Comparison of ENCODE assay signal across 7 cellular contexts in the genomic region with DNA sequence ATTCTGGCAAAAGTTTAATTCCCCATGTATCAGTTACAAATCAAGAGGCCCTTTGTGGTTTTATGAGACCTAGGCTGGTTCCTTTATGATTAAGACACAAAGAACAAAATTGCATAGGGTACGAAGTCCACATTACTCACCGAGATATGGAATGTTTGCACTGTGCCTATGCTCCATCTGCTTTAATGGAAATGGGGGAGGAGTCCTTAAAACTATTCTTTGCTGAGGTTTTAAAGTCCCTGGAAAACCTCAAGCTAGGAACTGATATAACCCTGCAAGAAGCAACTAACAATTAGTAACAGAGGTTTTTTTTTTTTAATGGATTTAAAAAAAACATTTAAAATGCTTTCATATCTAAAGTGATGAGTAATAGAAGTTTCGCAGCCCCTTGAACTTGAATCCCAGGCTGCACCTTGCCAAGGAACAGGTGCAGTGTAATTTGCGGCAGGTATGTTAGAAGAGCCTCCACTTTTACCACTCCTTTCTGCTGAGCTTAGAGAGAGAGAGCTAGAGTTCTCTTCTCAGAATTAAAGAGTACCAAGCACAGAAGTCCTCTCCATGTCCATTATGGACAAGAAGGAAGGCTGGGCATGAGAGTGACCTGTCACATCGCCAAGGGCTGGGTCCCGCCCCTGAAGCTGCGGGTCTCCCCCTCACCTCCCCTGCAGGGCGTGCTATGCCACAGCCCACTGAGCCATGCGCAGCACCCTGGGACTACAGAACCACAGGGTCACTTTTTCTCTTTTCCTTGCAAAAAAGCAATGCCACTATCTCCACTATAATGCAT. TPM values are rescaled to one million over a fixed set of nuclear protein-coding genes. Genes with fewer than 3 reads are reported as not detected.
DNase-seq lines count a peak whose midpoint lies in the region; ATAC-seq and TF ChIP-seq lines count a peak whose summit lies in the region.

No MANE protein-coding gene starts in this region.

- DNase-seq in H9 (no peak), Panc1 (ENCODE audit: low read depth, low spot score) (peak; percentile 78), endodermal cell (no peak), skeletal muscle cell (ENCODE audit: low read depth) (peak; percentile 47), amygdala (lab: John Stamatoyannopoulos, UW) (no peak), Karpas-422 (no peak)

- no peaks in the 10 kb centered on the region for H3K9me2 ChIP-seq in Karpas-422 (replicated peaks; ENCODE audit: insufficient read depth, low read length)

- no peaks in the 10 kb centered on the region for H3K9me3 ChIP-seq in H9 (ENCODE audit: control insufficient read depth, low read depth, low read length)
- no peaks in the 10 kb centered on the region for H3K9me3 ChIP-seq in Panc1 (ENCODE audit: control insufficient read depth, insufficient read depth, low read depth, low read length)
- no peaks in the 10 kb centered on the region for H3K9me3 ChIP-seq in endodermal cell (ENCODE audit: control insufficient read depth, low read length)
- H3K9me3 ChIP-seq in Karpas-422 (ENCODE audit: low read length) = no peaks in the 10 kb centered on the region

- H2BK12ac ChIP-seq in H9 (ENCODE audit: insufficient read length, low read depth, low read length) = no peak overlapping the region

- H3K36me3 ChIP-seq in Panc1 (ENCODE audit: control insufficient read depth, insufficient read depth, low read length) = peaks cover 11% of the 10 kb centered on the region; the same call in 1 of the 2 replicates
- H3K36me3 ChIP-seq in endodermal cell (ENCODE audit: control insufficient read depth, insufficient read depth, low read length) = peaks cover 21% of the 10 kb centered on the region
- no peaks in the 10 kb centered on the region for H3K36me3 ChIP-seq in Karpas-422 (ENCODE audit: insufficient read depth, low read length)

- ATAC-seq in Panc1 = peak; percentile 57
- no peak for ATAC-seq in GM21528 (IDR thresholded peaks at IDR 0.05; ENCODE audit: low FRiP score, unreplicated experiment)

- no peak overlapping the region for H2BK120ac ChIP-seq in H9 (ENCODE audit: low read depth, low read length, poor library complexity, severe bottlenecking)

- H3K4ac ChIP-seq in H9 (ENCODE audit: low read depth, low read length) = no peak overlapping the region

- peaks cover 3% of the 10 kb centered on the region for H3K23me2 ChIP-seq in H9 (ENCODE audit: insufficient read length, low read depth, low read length, poor library complexity, severe bottlenecking)

- TF ChIP-seq CTCF in H9 (conservative IDR thresholded peaks at IDR 0.05) = no peak
- no peak for TF ChIP-seq CTCF in Panc1 (IDR thresholded peaks at IDR 0.05)
- no peak for TF ChIP-seq CTCF in endodermal cell (conservative IDR thresholded peaks at IDR 0.05)

- in situ Hi-C loops in Panc1 (cut with HindIII; ENCODE audit: low pct_unique_long_range_greater_than_20kb, low sequenced_read_pairs) = no loop called here

- H2AK5ac ChIP-seq in H9 (ENCODE audit: insufficient read length, low read length) = no peak overlapping the region

- H4K5ac ChIP-seq in H9 (ENCODE audit: insufficient read length, low read depth, low read length) = no peak overlapping the region

- H3K14ac ChIP-seq in H9 (ENCODE audit: insufficient read depth, low read length) = no peak overlapping the region

- no peak overlapping the region for H3K56ac ChIP-seq in H9 (ENCODE audit: insufficient read length, low read depth, low read length)

- no peak overlapping the region for H3T11ph ChIP-seq in H9 (ENCODE audit: low read length)

- no peaks in the 10 kb centered on the region for H3K9me3 Mint-ChIP-seq in H9
- H3K9me3 Mint-ChIP-seq in endodermal cell = no peaks in the 10 kb centered on the region

- no peak overlapping the region for H3K27ac ChIP-seq in H9 (ENCODE audit: insufficient read length, low read depth, low read length)
- H3K27ac ChIP-seq in Panc1 (ENCODE audit: low read length) = peak overlapping the region; percentile 87
- H3K27ac ChIP-seq in endodermal cell (ENCODE audit: low read depth, low read length) = no peak overlapping the region
- no peak overlapping the region for H3K27ac ChIP-seq in Karpas-422 (ENCODE audit: low read length)

- peaks cover 6% of the 10 kb centered on the region; the same call in 1 of the 2 replicates for H3K4me1 ChIP-seq in H9 (ENCODE audit: insufficient read depth, low read length)
- peaks cover 50% of the 10 kb centered on the region for H3K4me1 ChIP-seq in Panc1 (ENCODE audit: control insufficient read depth, insufficient read depth, low read length)
- peaks cover 11% of the 10 kb centered on the region for H3K4me1 ChIP-seq in endodermal cell (ENCODE audit: control insufficient read depth, insufficient read depth, low read length)
- H3K4me1 ChIP-seq in Karpas-422 (ENCODE audit: low read length) = peaks cover 6% of the 10 kb centered on the region; the same call in 1 of the 2 replicates

- H3K4me3 Mint-ChIP-seq in H9 (peak overlapping the region in 1 of 2 experiments; percentile 33; a peak in 3 of 5 replicates), endodermal cell (peak overlapping the region; percentile 70)

- no peak overlapping the region for H4K91ac ChIP-seq in H9 (ENCODE audit: insufficient read length, low read depth, low read length)

- no peak overlapping the region for H2BK15ac ChIP-seq in H9 (ENCODE audit: low read depth, low read length)

- H3K4me2 ChIP-seq in H9 (ENCODE audit: insufficient read depth, insufficient read length, low read length) (peak overlapping the region; percentile 20), Karpas-422 (ENCODE audit: low read depth, low read length, poor library complexity, severe bottlenecking) (no peak overlapping the region)

- POLR2A ChIA-PET in Panc1 (lab: Charles Lee) = interaction anchor here (0.6 to 1.7 kb wide), 2 partner anchors 48 to 96 kb away, joined by 6 to 9 read pairs; no protein-coding TSS in a partner anchor

- no peaks in the 10 kb centered on the region for H3K79me2 ChIP-seq in H9 (ENCODE audit: insufficient read depth, low read length)
- no peaks in the 10 kb centered on the region for H3K79me2 ChIP-seq in Karpas-422 (ENCODE audit: low read length)

- peaks cover 5 to 32% (median 30%) of the 10 kb centered on the region in 3 experiments; a peak in 6 of 7 replicates for H3K36me3 Mint-ChIP-seq in H9 (ENCODE audit: insufficient read depth in 1 of 3, low read depth in 3 of 3)
- peaks cover 34% of the 10 kb centered on the region for H3K36me3 Mint-ChIP-seq in endodermal cell (ENCODE audit: low read depth)

- TSS peak; percentile 71 for BruUV-seq in Panc1 (replicated peaks; lab: Mats Ljungman, UMichigan)

- H4K8ac ChIP-seq in H9 (replicated peaks; ENCODE audit: insufficient read length, low read depth, low read length) = no peak overlapping the region

- H3K27me3 ChIP-seq in H9 (ENCODE audit: insufficient read depth, low read length) (no peaks in the 10 kb centered on the region), Panc1 (ENCODE audit: control insufficient read depth, insufficient read depth, low read length) (no peaks in the 10 kb centered on the region), endodermal cell (ENCODE audit: control insufficient read depth, insufficient read depth, low read length, poor library complexity, severe bottlenecking) (no peaks in the 10 kb centered on the region), Karpas-422 (ENCODE audit: low read length) (no peaks in the 10 kb centered on the region)

- H2AFZ ChIP-seq in H9 (ENCODE audit: low read length) = no peak overlapping the region
- no peak overlapping the region for H2AFZ ChIP-seq in Karpas-422 (ENCODE audit: low read length)

- no peak overlapping the region for H3K23ac ChIP-seq in H9 (ENCODE audit: insufficient read length, low read depth, low read length)

- no CpG with 5 or more reads among the region's 9 CpGs for WGBS in H9 (ENCODE audit: extremely low coverage, insufficient read length, low lambda C conversion rate)
- WGBS in endodermal cell (ENCODE audit: insufficient coverage in 1 of 2, insufficient read length in 1 of 2), 2 experiments = 75 to 79% methylated on average over 5 to 9 of the region's 9 CpGs

- CTCF ChIA-PET in Panc1 (lab: Charles Lee) = interaction anchor here (0.7 to 1.6 kb wide), 2 partner anchors 19 to 48 kb away, joined by 4 to 6 read pairs; no protein-coding TSS in a partner anchor

- H3K4me1 Mint-ChIP-seq in H9 = peaks cover 21% of the 10 kb centered on the region in 2 experiments
- peaks cover 20% of the 10 kb centered on the region for H3K4me1 Mint-ChIP-seq in endodermal cell

- no peak overlapping the region for H2BK20ac ChIP-seq in H9 (ENCODE audit: low read depth, low read length, poor library complexity, severe bottlenecking)

- no peak overlapping the region for H2BK5ac ChIP-seq in H9 (ENCODE audit: insufficient read length, low read length)

- H3K79me1 ChIP-seq in H9 (ENCODE audit: insufficient read depth, low read depth, low read length, poor library complexity, severe bottlenecking) = no peaks in the 10 kb centered on the region

- no peak overlapping the region for H3K18ac ChIP-seq in H9 (ENCODE audit: insufficient read length, low read depth, low read length)

- H3K27me3 Mint-ChIP-seq in H9 (ENCODE audit: low read depth) (0 out of 2 replicates have a peak, but pooled peaks cover 2% of the 10 kb centered on the region), endodermal cell (ENCODE audit: insufficient read depth) (no peaks in the 10 kb centered on the region)

- H3K9ac ChIP-seq in H9 (ENCODE audit: extremely low read depth, insufficient read length, low read length) = no peak overlapping the region
- no peak overlapping the region for H3K9ac ChIP-seq in endodermal cell (ENCODE audit: extremely low read depth, low read length, poor library complexity, severe bottlenecking)
- no peak overlapping the region for H3K9ac ChIP-seq in Karpas-422 (ENCODE audit: low read length)

- intact Hi-C loops in Panc1 (cut with micrococcal nuclease; ENCODE audit: unreplicated experiment) = no loop called here

- H4K20me1 ChIP-seq in H9 (ENCODE audit: control insufficient read depth, insufficient read depth, insufficient read length) (no peaks in the 10 kb centered on the region), Karpas-422 (ENCODE audit: insufficient read depth, low read depth, low read length) (no peaks in the 10 kb centered on the region)

- H3K27ac Mint-ChIP-seq in H9 (0 out of 7 replicates have a peak overlapping the region, but pooled peaks of 1 of the 3 experiments have one; percentile 23), endodermal cell (no peak overlapping the region)

- H3K4me3 ChIP-seq in Panc1 (ENCODE audit: low read depth in 2 of 2, low read length in 2 of 2) (peak overlapping the region; percentile 49 to 75), endodermal cell (ENCODE audit: low read length) (peak overlapping the region; percentile 33), skeletal muscle cell (ENCODE audit: low read depth, low read length) (no peak overlapping the region), Karpas-422 (ENCODE audit: low read length) (no peak overlapping the region)

RNA-seq across cellular contexts. Expression of gene SERPINB1, which starts 2.3 kb away (rescaled TPM):
- total RNA-seq in H9 (2021) (18.4 and 20.5 TPM in 2 replicates), Panc1 (2021; ENCODE audit: unreplicated experiment) (40.8 TPM), endodermal cell (10 to 100 TPM; 30.6 to 38.5 TPM)
- 33.9 TPM for polyA plus RNA-seq in Panc1 (2012; ENCODE audit: insufficient read length)
- 14.1 TPM for polyA plus RNA-seq in endodermal cell (2013, experiment 1 of 2)
- 18.4 TPM for polyA plus RNA-seq in endodermal cell (2013, experiment 2 of 2)
- 0.22 TPM in 1 of 2 replicates, not detected in the other for total RNA-seq in Karpas-422 (2014; rRNA removed; shearing (Covaris generic); ENCODE audit: low replicate concordance)

Comparison
In these comparisons a context has a peak if more than half of its experiments do, and no peak if none do; other contexts are left out.
1. DNase-seq: peak in Panc1 (single experiment) and skeletal muscle cell (single experiment); none in H9 (single experiment), endodermal cell (single experiment), amygdala (0 of 56) and Karpas-422 (single experiment).
2. H3K4me3 ChIP-seq: peak in Panc1 (2 of 2) and endodermal cell (single experiment); none in skeletal muscle cell (single experiment) and Karpas-422 (single experiment).
3. RNA of gene SERPINB1, which starts 2.3 kb away (total RNA-seq): 40.8 TPM in Panc1 (single experiment), 30.6 to 38.5 TPM in endodermal cell and 18.4 to 20.5 TPM in H9; 0.22 TPM in Karpas-422; every median in the first group is over 10 times any median in the second.